Comparison of ENCODE assay signal across 33 cellular contexts in genomic region chr1:93969887-93970286, GRCh38.
A peak's percentile ranks its signal among the peaks of the same experiment; 100 is the strongest.
DNase-seq lines count a peak whose midpoint lies in the region; ATAC-seq and TF ChIP-seq lines count a peak whose summit lies in the region.
"Had no signal": no experiment of that assay in that cellular context is flagged by ENCODE, and none has a peak within 500 bp of the region (broad histone marks: within the 10 kb centered on the region; RNA-seq: fewer than 3 reads in every experiment).

No MANE protein-coding gene starts in this region.

- TF ChIP-seq POLR2A in gastrocnemius medialis (IDR thresholded peaks at IDR 0.05), result no peak

- ATAC-seq in psoas muscle (peak; percentile 57 to 89 (median 83)), gastrocnemius medialis (peak; percentile 70 to 78), aorta (ENCODE audit: low FRiP score) (no peak)
- ATAC-seq: A549; CD8-positive, alpha-beta T cell had no signal

- H3K4me3 ChIP-seq in psoas muscle (no peak overlapping the region), gastrocnemius medialis (no peak overlapping the region), skeletal muscle tissue (ENCODE audit: low read length in 3 of 3) (peak overlapping the region in 1 of 3 donors; percentile 3), aorta (ENCODE audit: low read length in 2 of 2) (no peak overlapping the region)
- H3K4me3 ChIP-seq: A549; BLaER1; BLaER1 treated with 17β-estradiol and CSF1 and Interleukin-3, amounts not matched to agents 10 nM and 100 nM had no signal

- H3K27ac ChIP-seq in psoas muscle (peak overlapping the region; percentile 75), gastrocnemius medialis (peak overlapping the region; percentile 44 to 65 (median 54)), skeletal muscle tissue (ENCODE audit: low read depth, low read length) (peak overlapping the region; percentile 75), aorta (ENCODE audit: low read depth in 1 of 2, low read length in 2 of 2) (no peak overlapping the region)
- H3K27ac ChIP-seq: 22Rv1; A549; BLaER1; BLaER1 treated with 17β-estradiol and CSF1 and Interleukin-3, amounts not matched to agents 10 nM and 100 nM; C4-2B had no signal

- no peaks in the 10 kb centered on the region for H3K36me3 ChIP-seq in psoas muscle (ENCODE audit: insufficient read depth in 1 of 2, low read depth in 1 of 2)
- no peaks in the 10 kb centered on the region for H3K36me3 ChIP-seq in gastrocnemius medialis
- H3K36me3 ChIP-seq in skeletal muscle tissue (ENCODE audit: control insufficient read depth in 3 of 3, insufficient read depth in 3 of 3, low read length in 3 of 3), result no peaks in the 10 kb centered on the region
- H3K36me3 ChIP-seq in aorta (ENCODE audit: control insufficient read depth in 1 of 2, insufficient read depth in 2 of 2, low read length in 1 of 2), result no peaks in the 10 kb centered on the region
- H3K36me3 ChIP-seq: BE2C; BLaER1; BLaER1 treated with 17β-estradiol and CSF1 and Interleukin-3, amounts not matched to agents 10 nM and 100 nM had no signal

- H3K27me3 ChIP-seq in psoas muscle (ENCODE audit: insufficient read depth in 3 of 3, low read length in 2 of 3), result no peaks in the 10 kb centered on the region
- H3K27me3 ChIP-seq in gastrocnemius medialis, result no peaks in the 10 kb centered on the region
- no peaks in the 10 kb centered on the region for H3K27me3 ChIP-seq in skeletal muscle tissue (ENCODE audit: control insufficient read depth in 3 of 3, insufficient read depth in 3 of 3, low read length in 3 of 3)
- H3K27me3 ChIP-seq in aorta (ENCODE audit: control insufficient read depth in 1 of 2, insufficient read depth in 2 of 2, low read length in 1 of 2), result no peaks in the 10 kb centered on the region
- H3K27me3 ChIP-seq: BE2C; BLaER1; BLaER1 treated with 17β-estradiol and CSF1 and Interleukin-3, amounts not matched to agents 10 nM and 100 nM had no signal

- no peak overlapping the region for H3K9ac ChIP-seq in skeletal muscle tissue (ENCODE audit: low read depth in 1 of 3, low read length in 3 of 3)
- H3K9ac ChIP-seq: BLaER1; BLaER1 treated with 17β-estradiol and CSF1 and Interleukin-3, amounts not matched to agents 10 nM and 100 nM had no signal

- in situ Hi-C loops in gastrocnemius medialis (cut with MboI; ENCODE audit: low sequenced_read_pairs in 4 of 4), result no loop called here

- 31 to 58% (median 38%) methylated on average over 3 of the region's 3 CpGs for WGBS in psoas muscle, 3 donors
- 88 to 89% methylated on average over 3 of the region's 3 CpGs for WGBS in aorta, 2 donors

- H3K4me1 ChIP-seq in psoas muscle (peaks cover 40% of the 10 kb centered on the region), gastrocnemius medialis (peaks cover 42 to 43% of the 10 kb centered on the region in 2 donors), skeletal muscle tissue (ENCODE audit: control insufficient read depth in 3 of 3, insufficient read depth in 3 of 3, low read length in 3 of 3) (peaks cover 20 to 51% (median 41%) of the 10 kb centered on the region in 3 donors), aorta (ENCODE audit: control insufficient read depth in 1 of 2, insufficient read depth in 2 of 2, low read length in 2 of 2) (peaks cover 0 to under 1% of the 10 kb centered on the region in 2 donors)
- H3K4me1 ChIP-seq: BE2C, BLaER1, Caco-2 had no signal

- H3K9me3 ChIP-seq in psoas muscle (no peaks in the 10 kb centered on the region), gastrocnemius medialis (no peaks in the 10 kb centered on the region), skeletal muscle tissue (ENCODE audit: control insufficient read depth in 3 of 3, low read length in 3 of 3) (no peaks in the 10 kb centered on the region), aorta (ENCODE audit: control insufficient read depth, low read length) (no peaks in the 10 kb centered on the region)
- H3K9me3 ChIP-seq: A549; BE2C; BLaER1; BLaER1 treated with 17β-estradiol and CSF1 and Interleukin-3, amounts not matched to agents 10 nM and 100 nM; Caco-2 had no signal

- DNase-seq in myocyte (ENCODE audit: low read depth), result peak; percentile 44
- no peak for DNase-seq in psoas muscle
- no peak for DNase-seq in gastrocnemius medialis
- no peak for DNase-seq in SIG-M5 (lab: John Stamatoyannopoulos, UW)
- DNase-seq in NCI-H2196 (lab: John Stamatoyannopoulos, UW; ENCODE audit: unreplicated experiment), result no peak
- no peak for DNase-seq in head of caudate nucleus
- no peak for DNase-seq in aorta
- DNase-seq: 8988T; ACHN; AML-193; BE2C; C1 segment of cervical spinal cord; Caco-2; Calu3; CD4-positive, alpha-beta memory T cell; CD4-positive, alpha-beta T cell; CD4-positive, CD25-positive, alpha-beta regulatory T cell; CD8-positive, alpha-beta memory T cell; CD8-positive, alpha-beta T cell; COR-L47; DMS 273 treated with DMSO at 0.1 percent for 48 hours; DMS153; DMS53; DMS79; DMS79 treated with DMSO at 0.1 percent for 48 hours; DND-41; EL had no signal

- TF ChIP-seq CTCF in psoas muscle (IDR thresholded peaks at IDR 0.05), result no peak
- no peak for TF ChIP-seq CTCF in gastrocnemius medialis (IDR thresholded peaks at IDR 0.05 in 4 of 5, conservative IDR thresholded peaks at IDR 0.05 in 1 of 5)

- intact Hi-C loops in psoas muscle (cut with DNase I) (loop anchor here in 1 of 2 donors (5.0 kb wide), 1 partner anchor 63 kb away; the partner anchor contains the start of gene GCLM), gastrocnemius medialis (cut with DNase I; ENCODE audit: low total_unique reads) (no loop called here), head of caudate nucleus (cut with DNase I) (no loop called here), aorta (cut with DNase I) (no loop called here)

Comparison
In these comparisons a context has a peak if more than half of its experiments do, and no peak if none do; other contexts are left out.
1. H3K27ac ChIP-seq: peak in psoas muscle (single experiment), gastrocnemius medialis (4 of 4) and skeletal muscle tissue (single experiment); none in aorta (0 of 2).